10 cellular contexts compared by ENCODE assay signal in genomic region chr4:85756938-85757337, GRCh38.
DNase-seq lines count a peak whose midpoint lies in the region; ATAC-seq, FAIRE-seq and TF ChIP-seq lines count a peak whose summit lies in the region.
"Had no signal": no experiment of that assay in that cellular context is flagged by ENCODE, and none has a peak within 500 bp of the region (broad histone marks: within the 10 kb centered on the region; RNA-seq: fewer than 3 reads in every experiment).

No MANE protein-coding gene starts in this region.

- ATAC-seq in HG03159 (IDR thresholded peaks at IDR 0.05; ENCODE audit: unreplicated experiment) (peak; percentile 64), right lobe of liver (peak; percentile 70 to 85 (median 74))

- H2AFZ ChIP-seq in astrocyte (ENCODE audit: low read depth, low read length) = no peak overlapping the region

- H3K27me3 Mint-ChIP-seq in astrocyte (ENCODE audit: low read depth, unreplicated experiment) (no peaks in the 10 kb centered on the region), CD14-positive monocyte (ENCODE audit: low read depth in 3 of 3) (no peaks in the 10 kb centered on the region)

- WGBS in right lobe of liver (ENCODE audit: insufficient coverage, low coverage, low lambda C conversion rate, missing lambda C conversion rate) = 44% methylated on average over 3 of the region's 3 CpGs

- H3K27ac ChIP-seq in astrocyte (ENCODE audit: low read depth, low read length) (no peak overlapping the region), right lobe of liver (no peak overlapping the region), vagina (no peak overlapping the region)

- DNase-seq in EL (peak; percentile 47), astrocyte (ENCODE audit: low read depth) (no peak), right lobe of liver (no peak), vagina (ENCODE audit: extremely low spot score in 2 of 2) (no peak), CD14-positive monocyte (ENCODE audit: low spot score) (no peak), COR-L47 (lab: John Stamatoyannopoulos, UW) (no peak), UCSD-AML1 (lab: John Stamatoyannopoulos, UW; ENCODE audit: unreplicated experiment) (no peak)

- H3K36me3 ChIP-seq in astrocyte (ENCODE audit: insufficient read depth, low read length) = no peaks in the 10 kb centered on the region
- H3K36me3 ChIP-seq in right lobe of liver = no peaks in the 10 kb centered on the region
- H3K36me3 ChIP-seq in vagina = no peaks in the 10 kb centered on the region

- intact Hi-C loops in right lobe of liver (cut with DNase I) (loop anchor here in 1 of 2 donors (10.0 kb wide), 1 partner anchor 672 kb away; no protein-coding TSS in a partner anchor), vagina (cut with DNase I) (no loop called here), CD14-positive monocyte (cut with micrococcal nuclease) (no loop called here)

- H3K27me3 ChIP-seq in astrocyte (ENCODE audit: insufficient read depth, low read length) (no peaks in the 10 kb centered on the region), right lobe of liver (no peaks in the 10 kb centered on the region), vagina (no peaks in the 10 kb centered on the region)

- TF ChIP-seq POLR2A in right lobe of liver (IDR thresholded peaks at IDR 0.05) (no peak), vagina (IDR thresholded peaks at IDR 0.05) (no peak)

- no peak overlapping the region for H3K9ac ChIP-seq in astrocyte (ENCODE audit: low read length)

- TF ChIP-seq CTCF in astrocyte (IDR thresholded peaks at IDR 0.05; ENCODE audit: insufficient read depth, low read depth, low read length) (peak; percentile 43), right lobe of liver (IDR thresholded peaks at IDR 0.05) (peak; percentile 27 to 47 (median 44)), vagina (IDR thresholded peaks at IDR 0.05) (no peak), CD14-positive monocyte (IDR thresholded peaks at IDR 0.05) (no peak)

- no peak for FAIRE-seq in astrocyte (lab: Jason Lieb, UNC)
- FAIRE-seq: islet of Langerhans, TTC549 had no signal

- no peak overlapping the region for H3K4me2 ChIP-seq in astrocyte (ENCODE audit: low read length)

- H3K36me3 Mint-ChIP-seq in astrocyte (ENCODE audit: low read depth, unreplicated experiment) (no peaks in the 10 kb centered on the region), CD14-positive monocyte (peaks cover 13 to 16% of the 10 kb centered on the region in 2 donors)

- H3K4me3 ChIP-seq in astrocyte (ENCODE audit: insufficient read depth, low read depth, low read length) (no peak overlapping the region), right lobe of liver (no peak overlapping the region), vagina (no peak overlapping the region)

- H3K79me2 ChIP-seq in astrocyte (ENCODE audit: insufficient read depth, low read length) = no peaks in the 10 kb centered on the region

- no peaks in the 10 kb centered on the region for H4K20me1 ChIP-seq in astrocyte (ENCODE audit: insufficient read depth, low read length)

- H3K4me1 Mint-ChIP-seq in astrocyte (ENCODE audit: low read depth, unreplicated experiment) (no peaks in the 10 kb centered on the region), CD14-positive monocyte (peaks cover 10% of the 10 kb centered on the region)

- H3K4me1 ChIP-seq in astrocyte (ENCODE audit: insufficient read depth, low read length) = no peaks in the 10 kb centered on the region
- H3K4me1 ChIP-seq in right lobe of liver = no peaks in the 10 kb centered on the region
- H3K4me1 ChIP-seq in vagina = peaks cover 21% of the 10 kb centered on the region

- H3K9me3 ChIP-seq in astrocyte (ENCODE audit: insufficient read depth, low read depth, low read length) (no peaks in the 10 kb centered on the region), right lobe of liver (no peaks in the 10 kb centered on the region), vagina (no peaks in the 10 kb centered on the region)

- H3K4me3 Mint-ChIP-seq in astrocyte (ENCODE audit: unreplicated experiment) = no peak overlapping the region
- no peak overlapping the region for H3K4me3 Mint-ChIP-seq in CD14-positive monocyte

- H3K9me3 Mint-ChIP-seq in astrocyte (ENCODE audit: unreplicated experiment) = no peaks in the 10 kb centered on the region
- H3K9me3 Mint-ChIP-seq in CD14-positive monocyte = no peaks in the 10 kb centered on the region

- no peak overlapping the region for H3K27ac Mint-ChIP-seq in astrocyte (ENCODE audit: unreplicated experiment)
- H3K27ac Mint-ChIP-seq in CD14-positive monocyte = no peak overlapping the region

Comparison
In these comparisons a context has a peak if more than half of its experiments do, and no peak if none do; other contexts are left out.
1. CTCF ChIP-seq: peak in astrocyte (single experiment) and right lobe of liver (4 of 4); none in vagina (0 of 3) and CD14-positive monocyte (single experiment).